Comparison of ENCODE assay signal across 25 cellular contexts in the genomic region with DNA sequence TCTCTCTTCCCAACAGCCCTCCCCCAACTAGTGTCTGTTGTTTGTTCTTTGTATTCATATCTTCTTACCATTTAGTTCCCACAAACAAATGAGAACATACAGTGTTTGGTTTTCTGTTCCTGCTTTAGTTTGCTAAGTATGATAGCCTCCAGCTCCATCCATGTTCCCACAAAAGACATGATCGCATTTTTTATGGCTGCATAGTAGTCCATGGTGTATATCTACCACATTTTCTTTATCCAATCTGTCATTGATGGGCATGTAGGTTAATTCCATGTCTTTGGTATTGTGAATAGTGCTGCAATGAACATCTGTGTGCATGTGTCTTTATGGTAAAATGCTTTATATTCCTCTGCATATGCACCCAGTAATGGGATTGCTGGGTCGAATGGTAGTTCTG.
DNase-seq lines count a peak whose midpoint lies in the region; ATAC-seq, FAIRE-seq and TF ChIP-seq lines count a peak whose summit lies in the region.
"Had no signal": no experiment of that assay in that cellular context is flagged by ENCODE, and none has a peak within 500 bp of the region (broad histone marks: within the 10 kb centered on the region; RNA-seq: fewer than 3 reads in every experiment).

No MANE protein-coding gene starts in this region.

- no peaks in the 10 kb centered on the region for H3K36me3 ChIP-seq in astrocyte (ENCODE audit: insufficient read depth, low read length)
- H3K36me3 ChIP-seq: BLaER1 had no signal

- H3K4me1 Mint-ChIP-seq in astrocyte (ENCODE audit: low read depth, unreplicated experiment), result no peaks in the 10 kb centered on the region
- H3K4me1 Mint-ChIP-seq: B cell; CD4-positive, alpha-beta memory T cell; CD4-positive, CD25-positive, alpha-beta regulatory T cell; CD8-positive, alpha-beta memory T cell had no signal

- no peaks in the 10 kb centered on the region for H3K36me3 Mint-ChIP-seq in astrocyte (ENCODE audit: low read depth, unreplicated experiment)
- H3K36me3 Mint-ChIP-seq: CD14-positive monocyte; CD4-positive, alpha-beta memory T cell; CD4-positive, CD25-positive, alpha-beta regulatory T cell; CD8-positive, alpha-beta memory T cell had no signal

- H3K4me3 Mint-ChIP-seq in astrocyte (ENCODE audit: unreplicated experiment), result no peak overlapping the region
- H3K4me3 Mint-ChIP-seq: B cell; CD14-positive monocyte; CD4-positive, alpha-beta memory T cell; CD4-positive, CD25-positive, alpha-beta regulatory T cell; CD8-positive, alpha-beta memory T cell had no signal

- no peaks in the 10 kb centered on the region for H3K27me3 Mint-ChIP-seq in astrocyte (ENCODE audit: low read depth, unreplicated experiment)
- H3K27me3 Mint-ChIP-seq: B cell; CD4-positive, alpha-beta memory T cell; CD4-positive, CD25-positive, alpha-beta regulatory T cell; CD8-positive, alpha-beta memory T cell had no signal

- no peaks in the 10 kb centered on the region for H3K9me3 Mint-ChIP-seq in astrocyte (ENCODE audit: unreplicated experiment)
- H3K9me3 Mint-ChIP-seq: CD8-positive, alpha-beta memory T cell had no signal

- no peak overlapping the region for H3K9ac ChIP-seq in astrocyte (ENCODE audit: low read length)
- H3K9ac ChIP-seq: BLaER1 had no signal

- H3K27ac Mint-ChIP-seq in astrocyte (ENCODE audit: unreplicated experiment), result no peak overlapping the region
- H3K27ac Mint-ChIP-seq: B cell; CD4-positive, alpha-beta memory T cell; CD4-positive, CD25-positive, alpha-beta regulatory T cell; CD8-positive, alpha-beta memory T cell had no signal

- no peak overlapping the region for H3K27ac ChIP-seq in astrocyte (ENCODE audit: low read depth, low read length)
- H3K27ac ChIP-seq: 22Rv1, A549, BLaER1 had no signal

- H2AFZ ChIP-seq in astrocyte (ENCODE audit: low read depth, low read length), result no peak overlapping the region

- no peaks in the 10 kb centered on the region for H3K9me3 ChIP-seq in astrocyte (ENCODE audit: insufficient read depth, low read depth, low read length)
- H3K9me3 ChIP-seq: A549 had no signal

- no peak for ATAC-seq in HG02870 (IDR thresholded peaks at IDR 0.05; ENCODE audit: unreplicated experiment)
- ATAC-seq: A549, GM12878 had no signal

- H3K4me1 ChIP-seq in astrocyte (ENCODE audit: insufficient read depth, low read length), result no peaks in the 10 kb centered on the region
- H3K4me1 ChIP-seq: A549, BLaER1 had no signal

- TF ChIP-seq CTCF in astrocyte (IDR thresholded peaks at IDR 0.05; ENCODE audit: insufficient read depth, low read depth, low read length), result no peak

- H3K27me3 ChIP-seq in astrocyte (ENCODE audit: insufficient read depth, low read length), result no peaks in the 10 kb centered on the region

- DNase-seq in GM19239 (ENCODE audit: insufficient read length, low spot score) (no peak), astrocyte (ENCODE audit: low read depth) (no peak), activated gamma-delta T cell treated with Interleukin-2 at 50 U/mL for 16 hours (no peak)
- DNase-seq: AML-193; C1 segment of cervical spinal cord; CD4-positive, alpha-beta memory T cell; CD4-positive, CD25-positive, alpha-beta regulatory T cell; CD8-positive, alpha-beta memory T cell; COR-L47; DMS 273 treated with DMSO at 0.1 percent for 48 hours; DMS153; DMS79; DND-41; EL; GDM1 had no signal

- FAIRE-seq in GM19239 (lab: Jason Lieb, UNC) (peak; percentile 70), astrocyte (lab: Jason Lieb, UNC) (peak; percentile 54), colon (lab: Jason Lieb, UNC) (peak; percentile 58)
- FAIRE-seq: A549, GM12878, GM12892, GM18507 had no signal

- no peaks in the 10 kb centered on the region for H3K79me2 ChIP-seq in astrocyte (ENCODE audit: insufficient read depth, low read length)

- H4K20me1 ChIP-seq in astrocyte (ENCODE audit: insufficient read depth, low read length), result no peaks in the 10 kb centered on the region
- H4K20me1 ChIP-seq: BLaER1 had no signal

- no peak overlapping the region for H3K4me2 ChIP-seq in astrocyte (ENCODE audit: low read length)
- H3K4me2 ChIP-seq: A549, BLaER1 had no signal

- no peak overlapping the region for H3K4me3 ChIP-seq in astrocyte (ENCODE audit: insufficient read depth, low read depth, low read length)
- H3K4me3 ChIP-seq: A549, BLaER1, GM12878 had no signal
